In genomic region chr10:96025566-96025965, GRCh38 we compare ENCODE assay signal across 8 cellular contexts. TPM values are rescaled to one million over a fixed set of nuclear protein-coding genes. Genes with fewer than 3 reads are reported as not detected.
DNase-seq lines count a peak whose midpoint lies in the region; ATAC-seq and TF ChIP-seq lines count a peak whose summit lies in the region.

No MANE protein-coding gene starts in this region.

- H3K4me1 Mint-ChIP-seq in Calu3 (ENCODE audit: low read depth, unreplicated experiment): no peaks in the 10 kb centered on the region

- ATAC-seq in GM21786 (IDR thresholded peaks at IDR 0.05; ENCODE audit: unreplicated experiment) (peak; percentile 50), SK-N-SH treated with all-trans-retinoic acid at 6 μM for 48 hours (peak; percentile 79), body of pancreas (no peak), HG02623 (IDR thresholded peaks at IDR 0.05; ENCODE audit: unreplicated experiment) (no peak)

- H3K36me3 Mint-ChIP-seq in Calu3 (ENCODE audit: insufficient read depth, unreplicated experiment): no peaks in the 10 kb centered on the region

- TF ChIP-seq POLR2A in body of pancreas (IDR thresholded peaks at IDR 0.05): no peak

- WGBS in body of pancreas, 2 donors: 74 to 86% methylated on average over 2 to 3 of the region's 3 CpGs

- H3K4me1 ChIP-seq in body of pancreas: no peaks in the 10 kb centered on the region

- H3K4me3 ChIP-seq in kidney epithelial cell (ENCODE audit: low read depth, low read length) (no peak overlapping the region), body of pancreas (no peak overlapping the region)

- no TSS peak for BruUV-seq in Calu3 (replicated peaks; lab: Mats Ljungman, UMichigan)

- H3K27ac ChIP-seq in body of pancreas: no peak overlapping the region

- DNase-seq in Calu3: no peak
- DNase-seq in kidney epithelial cell (ENCODE audit: low read depth): no peak
- DNase-seq in body of pancreas: no peak
- no peak for DNase-seq in NCI-H1092 (lab: John Stamatoyannopoulos, UW)
- no peak for DNase-seq in foreskin melanocyte

- H3K9me3 ChIP-seq in body of pancreas: no peaks in the 10 kb centered on the region

- no peaks in the 10 kb centered on the region for H3K9me3 Mint-ChIP-seq in Calu3 (ENCODE audit: low read depth, unreplicated experiment)

- no peak overlapping the region for H3K4me3 Mint-ChIP-seq in Calu3 (ENCODE audit: low read depth, unreplicated experiment)

- no peak overlapping the region for H3K27ac Mint-ChIP-seq in Calu3 (ENCODE audit: unreplicated experiment)

- intact Hi-C loops in Calu3 (cut with micrococcal nuclease; ENCODE audit: unreplicated experiment): no loop called here
- intact Hi-C loops in body of pancreas (cut with DNase I): no loop called here

- TF ChIP-seq CTCF in Calu3 (IDR thresholded peaks at IDR 0.05; ENCODE audit: unreplicated experiment) (peak; percentile 15), kidney epithelial cell (IDR thresholded peaks at IDR 0.05; ENCODE audit: insufficient read depth, low read length, poor library complexity, severe bottlenecking) (peak; percentile 16), body of pancreas (IDR thresholded peaks at IDR 0.05) (no peak)

- no peaks in the 10 kb centered on the region for H3K27me3 ChIP-seq in kidney epithelial cell (ENCODE audit: control insufficient read depth, insufficient read depth, low read length)
- H3K27me3 ChIP-seq in body of pancreas: no peaks in the 10 kb centered on the region

- H3K36me3 ChIP-seq in kidney epithelial cell (ENCODE audit: control insufficient read depth, insufficient read depth, low read length) (no peaks in the 10 kb centered on the region), body of pancreas (replicated peaks in 1 of 2; ENCODE audit: insufficient read depth in 1 of 2, low read depth in 2 of 2) (no peaks in the 10 kb centered on the region)

- peaks cover 7% of the 10 kb centered on the region for H3K27me3 Mint-ChIP-seq in Calu3 (ENCODE audit: unreplicated experiment)

- CTCF ChIA-PET in Calu3 (lab: Charles Lee): no interaction called here

TF ChIP-seq in SK-N-SH treated with all-trans-retinoic acid at 6 μM for 48 hours, 23 proteins besides CTCF, POLR2A, EP300 and RAD21:
- TF ChIP-seq ARNTL (CRISPR knock-in tag; IDR thresholded peaks at IDR 0.05; ENCODE audit: borderline replicate concordance, low read depth): no peak
- TF ChIP-seq ZFP3 (CRISPR knock-in tag; IDR thresholded peaks at IDR 0.05): no peak
- no peak for TF ChIP-seq ZNF8 (CRISPR knock-in tag; IDR thresholded peaks at IDR 0.05)
- no peak for TF ChIP-seq PATZ1 (CRISPR knock-in tag; IDR thresholded peaks at IDR 0.05; ENCODE audit: borderline replicate concordance)
- no peak for TF ChIP-seq ZC3H10 (CRISPR knock-in tag; IDR thresholded peaks at IDR 0.05)
- TF ChIP-seq TCF4 (CRISPR knock-in tag; IDR thresholded peaks at IDR 0.05; ENCODE audit: borderline replicate concordance): no peak
- no peak for TF ChIP-seq ZNF70 (CRISPR knock-in tag; IDR thresholded peaks at IDR 0.05)
- no peak for TF ChIP-seq OSR1 (CRISPR knock-in tag; IDR thresholded peaks at IDR 0.05)
- no peak for TF ChIP-seq RARB (CRISPR knock-in tag; IDR thresholded peaks at IDR 0.05)
- TF ChIP-seq SNAI2 (CRISPR knock-in tag; IDR thresholded peaks at IDR 0.05): no peak
- no peak for TF ChIP-seq TSHZ2 (CRISPR knock-in tag; IDR thresholded peaks at IDR 0.05)
- no peak for TF ChIP-seq PPARA (CRISPR knock-in tag; IDR thresholded peaks at IDR 0.05; ENCODE audit: borderline replicate concordance)
- no peak for TF ChIP-seq TOX (CRISPR knock-in tag; IDR thresholded peaks at IDR 0.05; ENCODE audit: borderline replicate concordance)
- TF ChIP-seq CSRNP3 (CRISPR knock-in tag; IDR thresholded peaks at IDR 0.05): no peak
- no peak for TF ChIP-seq GLIS3 (CRISPR knock-in tag; IDR thresholded peaks at IDR 0.05)

RNA-seq across cellular contexts. Expression of gene CCNJ, which starts 17.8 kb away (rescaled TPM):
- 5.6 and 5.9 TPM in 2 replicates for total RNA-seq in Calu3 (2022)
- 17.1 and 18.1 TPM in 2 replicates for total RNA-seq in kidney epithelial cell
- 1 to 10 TPM; 3.9 to 7.9 TPM for total RNA-seq in body of pancreas

Comparison
In these comparisons a context has a peak if more than half of its experiments do, and no peak if none do; other contexts are left out.
1. CTCF ChIP-seq: peak in Calu3 (single experiment) and kidney epithelial cell (single experiment); none in body of pancreas (0 of 7).
2. ATAC-seq: peak in GM21786 (single experiment) and SK-N-SH treated with all-trans-retinoic acid at 6 μM for 48 hours (single experiment); none in body of pancreas (single experiment) and HG02623 (single experiment).